1 cellular context compared by ENCODE assay signal in genomic region chr14:92121670-92122350, GRCh38.
TF ChIP-seq lines count a peak whose summit lies in the region.

Gene CPSF2 (plus strand): TSS chr14:92121969. CDS start chr14:92130985, 9,016 bp downstream.
Gene NDUFB1 (minus strand): TSS chr14:92121706. CDS start chr14:92117637, 4,069 bp downstream.

TF ChIP-seq in HepG2, 621 proteins besides CTCF, POLR2A, EP300 and RAD21 (continued from another document and continues in another):
- TF ChIP-seq ZSCAN9 (CRISPR knock-in tag; IDR thresholded peaks at IDR 0.05; ENCODE audit: borderline replicate concordance) (no peak), SOX13 (IDR thresholded peaks at IDR 0.05) (no peak), SOX13 (CRISPR knock-in tag; conservative IDR thresholded peaks at IDR 0.05 in 1 of 2, IDR thresholded peaks at IDR 0.05 in 1 of 2) (no peak), MNT (IDR thresholded peaks at IDR 0.05) (0 out of 2 replicates have a peak, but pooled peaks have one; percentile 2), TCF7 (IDR thresholded peaks at IDR 0.05; ENCODE audit: low read depth) (no peak), RXRB (CRISPR knock-in tag; IDR thresholded peaks at IDR 0.05; ENCODE audit: borderline replicate concordance) (no peak), CREBL2 (CRISPR knock-in tag; IDR thresholded peaks at IDR 0.05; ENCODE audit: borderline replicate concordance) (no peak), TFAP4 (IDR thresholded peaks at IDR 0.05; ENCODE audit: borderline replicate concordance, low read depth) (no peak), CSRNP1 (CRISPR knock-in tag; IDR thresholded peaks at IDR 0.05) (peak; percentile 68; the same call in 1 of the 2 replicates), ZNF788 (CRISPR knock-in tag; IDR thresholded peaks at IDR 0.05; ENCODE audit: borderline replicate concordance) (peak; percentile 72; the same call in 1 of the 2 replicates), BORCS8-MEF2B (CRISPR knock-in tag; IDR thresholded peaks at IDR 0.05) (peak; percentile 67), AGO2 (optimal IDR thresholded peaks at IDR 0.05; ENCODE audit: low read depth, low read length) (peak; percentile 73), HOXA3 (CRISPR knock-in tag; IDR thresholded peaks at IDR 0.05) (peak; percentile 52; the same call in 1 of the 2 replicates), SIX4 (CRISPR knock-in tag; IDR thresholded peaks at IDR 0.05) (no peak), SNRNP70 (IDR thresholded peaks at IDR 0.05; ENCODE audit: low read depth, low read length) (no peak), SKI (IDR thresholded peaks at IDR 0.05; ENCODE audit: partially characterized antibody) (peak; percentile 45), BATF2 (CRISPR knock-in tag; IDR thresholded peaks at IDR 0.05) (no peak; the same call in 1 of the 2 replicates), SRSF9 (IDR thresholded peaks at IDR 0.05; ENCODE audit: borderline replicate concordance, insufficient read depth, low read depth, low read length, poor library complexity, severe bottlenecking) (no peak), PRDM10 (CRISPR knock-in tag; IDR thresholded peaks at IDR 0.05; ENCODE audit: low read depth) (peak; percentile 99), ZEB1 (IDR thresholded peaks at IDR 0.05; ENCODE audit: insufficient replicate concordance, low read depth) (no peak), AKAP8 (CRISPR knock-in tag; IDR thresholded peaks at IDR 0.05) (no peak; the same call in 1 of the 2 replicates), MZF1 (CRISPR knock-in tag; IDR thresholded peaks at IDR 0.05; ENCODE audit: borderline replicate concordance) (no peak), GPN1 (CRISPR knock-in tag; IDR thresholded peaks at IDR 0.05; ENCODE audit: borderline replicate concordance) (0 out of 2 replicates have a peak, but pooled peaks have one; percentile 7), KDM5A (IDR thresholded peaks at IDR 0.05; ENCODE audit: borderline replicate concordance, low read length) (peak; percentile 63; the same call in 1 of the 2 replicates), ZNF274 (CRISPR knock-in tag; IDR thresholded peaks at IDR 0.05) (0 out of 2 replicates have a peak, but pooled peaks have one; percentile 52), ZNF432 (CRISPR knock-in tag; IDR thresholded peaks at IDR 0.05; ENCODE audit: borderline replicate concordance) (no peak), ARID3A (IDR thresholded peaks at IDR 0.05; ENCODE audit: low read depth, low read length) (no peak), PAXIP1 (CRISPR knock-in tag; conservative IDR thresholded peaks at IDR 0.05) (peak; percentile 29; the same call in 1 of the 2 replicates), ZNF614 (CRISPR knock-in tag; IDR thresholded peaks at IDR 0.05; ENCODE audit: borderline replicate concordance) (no peak), HIVEP1 (CRISPR knock-in tag; IDR thresholded peaks at IDR 0.05) (no peak), USF2 (IDR thresholded peaks at IDR 0.05; ENCODE audit: low read depth, low read length) (no peak), USF2 (CRISPR knock-in tag; IDR thresholded peaks at IDR 0.05; ENCODE audit: borderline replicate concordance) (peak; percentile 53; the same call in 1 of the 2 replicates), ZNF17 (CRISPR knock-in tag; IDR thresholded peaks at IDR 0.05) (no peak), ZNF530 (CRISPR knock-in tag; IDR thresholded peaks at IDR 0.05; ENCODE audit: low read depth) (no peak), TFDP2 (CRISPR knock-in tag; IDR thresholded peaks at IDR 0.05) (peak; percentile 53; the same call in 1 of the 2 replicates), GATAD1 (CRISPR knock-in tag; IDR thresholded peaks at IDR 0.05) (peak; percentile 64; the same call in 1 of the 2 replicates), ZFP82 (CRISPR knock-in tag; IDR thresholded peaks at IDR 0.05; ENCODE audit: borderline replicate concordance) (peak; percentile 46; the same call in 1 of the 2 replicates), ZNF850 (CRISPR knock-in tag; conservative IDR thresholded peaks at IDR 0.05) (no peak), CEBPG (CRISPR knock-in tag; IDR thresholded peaks at IDR 0.05) (no peak)
